ENCODE assay signal across 13 cellular contexts in the genomic region with DNA sequence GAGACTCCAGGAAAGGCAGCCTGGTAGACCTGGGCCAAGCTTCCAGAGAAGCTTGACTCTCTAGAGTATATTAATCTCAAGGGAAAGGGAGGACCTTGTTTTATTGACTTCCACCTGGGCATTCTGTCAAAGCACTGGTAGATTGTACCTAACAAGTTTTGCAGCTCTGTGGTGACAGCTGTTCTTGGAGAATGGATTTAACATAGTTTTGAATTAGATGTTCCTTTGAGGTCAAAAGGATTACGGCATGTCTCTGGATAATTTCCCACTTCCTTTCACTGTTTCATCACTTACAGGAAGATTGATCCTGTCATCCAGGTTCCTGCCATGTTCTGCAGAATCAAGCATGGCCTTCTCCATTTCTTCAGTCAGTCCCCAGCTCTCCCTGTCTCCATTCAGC.
DNase-seq lines count a peak whose midpoint lies in the region; ATAC-seq and TF ChIP-seq lines count a peak whose summit lies in the region.
"Had no signal": no experiment of that assay in that cellular context is flagged by ENCODE, and none has a peak within 500 bp of the region (broad histone marks: within the 10 kb centered on the region; RNA-seq: fewer than 3 reads in every experiment).

No MANE protein-coding gene starts in this region.

- H3K27me3 ChIP-seq in SK-N-SH (ENCODE audit: insufficient read depth) (no peaks in the 10 kb centered on the region), heart right ventricle (no peaks in the 10 kb centered on the region), skeletal muscle tissue (ENCODE audit: control insufficient read depth in 3 of 3, insufficient read depth in 3 of 3, low read length in 3 of 3) (peaks cover 0 to 5% (median 4%) of the 10 kb centered on the region in 3 donors)
- H3K27me3 ChIP-seq: suprapubic skin had no signal

- H3K27ac ChIP-seq in SK-N-SH (ENCODE audit: low read depth in 2 of 2, low read length in 1 of 2): no peak overlapping the region
- H3K27ac ChIP-seq in heart right ventricle: peak overlapping the region; percentile 51 to 91 (median 78)
- H3K27ac ChIP-seq in skeletal muscle tissue (ENCODE audit: low read depth, low read length): peak overlapping the region; percentile 51
- H3K27ac ChIP-seq: psoas muscle, suprapubic skin had no signal

- H3K9me3 ChIP-seq in SK-N-SH (no peaks in the 10 kb centered on the region), heart right ventricle (no peaks in the 10 kb centered on the region), skeletal muscle tissue (ENCODE audit: control insufficient read depth in 3 of 3, low read length in 3 of 3) (no peaks in the 10 kb centered on the region)
- H3K9me3 ChIP-seq: psoas muscle, suprapubic skin had no signal

- no peak for TF ChIP-seq RAD21 in SK-N-SH (IDR thresholded peaks at IDR 0.05; ENCODE audit: low read length)

- 78% methylated on average over 1 of the region's 1 CpG for WGBS in SK-N-SH (ENCODE audit: low lambda C conversion rate)
- WGBS in heart right ventricle, 2 donors: 25 to 27% methylated on average over 1 of the region's 1 CpG

- H3K4me3 ChIP-seq in SK-N-SH (ENCODE audit: low read depth in 2 of 2, low read length in 1 of 2): no peak overlapping the region
- H3K4me3 ChIP-seq in heart right ventricle: peak overlapping the region in 4 of 10 donors; percentile 9 to 28 (median 24)
- H3K4me3 ChIP-seq in skeletal muscle tissue (ENCODE audit: low read length in 3 of 3): no peak overlapping the region
- H3K4me3 ChIP-seq: psoas muscle, suprapubic skin had no signal

- no peak overlapping the region for H3K4me2 ChIP-seq in SK-N-SH

- CTCF ChIA-PET in SK-N-SH (lab: Yijun Ruan, JAX): interaction anchor here (1.3 kb wide), 1 partner anchor 48 kb away, joined by 4 read pairs; no protein-coding TSS in a partner anchor

- H3K36me3 ChIP-seq in SK-N-SH (replicated peaks in 1 of 2; ENCODE audit: control insufficient read depth in 1 of 2, insufficient read depth in 2 of 2, low read length in 1 of 2) (no peaks in the 10 kb centered on the region), heart right ventricle (no peaks in the 10 kb centered on the region), skeletal muscle tissue (ENCODE audit: control insufficient read depth in 3 of 3, insufficient read depth in 3 of 3, low read length in 3 of 3) (no peaks in the 10 kb centered on the region)
- H3K36me3 ChIP-seq: suprapubic skin had no signal

- no peak for TF ChIP-seq CTCF in SK-N-SH (IDR thresholded peaks at IDR 0.05)
- TF ChIP-seq CTCF in heart right ventricle (IDR thresholded peaks at IDR 0.05): no peak

- H3K9ac ChIP-seq in SK-N-SH (no peak overlapping the region), skeletal muscle tissue (ENCODE audit: low read depth in 1 of 3, low read length in 3 of 3) (no peak overlapping the region)

- H4K20me1 ChIP-seq in SK-N-SH (ENCODE audit: insufficient read depth): no peaks in the 10 kb centered on the region

- ATAC-seq in SK-N-SH treated with all-trans-retinoic acid at 6 μM for 48 hours: no peak
- ATAC-seq in heart right ventricle: peak in 6 of 8 donors; percentile 24 to 66 (median 54)
- no peak for ATAC-seq in GM21447 (IDR thresholded peaks at IDR 0.05; ENCODE audit: unreplicated experiment)
- ATAC-seq in GM18868 (IDR thresholded peaks at IDR 0.05; ENCODE audit: unreplicated experiment): no peak
- ATAC-seq: PC-3, psoas muscle had no signal

- no peaks in the 10 kb centered on the region for H3K9me2 ChIP-seq in SK-N-SH

- no peaks in the 10 kb centered on the region for H3F3A ChIP-seq in SK-N-SH (replicated peaks; ENCODE audit: insufficient read depth)

- H3K79me2 ChIP-seq in SK-N-SH (ENCODE audit: insufficient read depth): no peaks in the 10 kb centered on the region

- TF ChIP-seq EP300 in SK-N-SH (IDR thresholded peaks at IDR 0.05; ENCODE audit: borderline replicate concordance in 1 of 2, low read depth in 1 of 2, low read length in 1 of 2): no peak

- peak overlapping the region; percentile 47; the same call in 1 of the 2 replicates for H2AFZ ChIP-seq in SK-N-SH (ENCODE audit: low read depth)

- POLR2A ChIA-PET in SK-N-SH (lab: Yijun Ruan, JAX): interaction anchor here (0.5 kb wide), 1 partner anchor 1741 kb away, joined by 3 read pairs; no protein-coding TSS in a partner anchor

- H3K4me1 ChIP-seq in SK-N-SH (ENCODE audit: control insufficient read depth in 1 of 2, insufficient read depth in 2 of 2, low read depth in 1 of 2, low read length in 1 of 2): peaks cover 0 to 23% of the 10 kb centered on the region in 2 experiments; a peak in 2 of 4 replicates
- H3K4me1 ChIP-seq in heart right ventricle: peaks cover 0 to 54% (median 37%) of the 10 kb centered on the region in 9 donors
- peaks cover 4 to 8% (median 7%) of the 10 kb centered on the region in 3 donors for H3K4me1 ChIP-seq in skeletal muscle tissue (ENCODE audit: control insufficient read depth in 3 of 3, insufficient read depth in 3 of 3, low read length in 3 of 3)
- H3K4me1 ChIP-seq: psoas muscle had no signal

- DNase-seq in SK-N-SH (no peak), NCI-H82 treated with DMSO at 0.1 percent for 48 hours (lab: John Stamatoyannopoulos, UW; ENCODE audit: unreplicated experiment) (peak; percentile 3), heart right ventricle (no peak), NCI-H2171 treated with DMSO at 0.1 percent for 48 hours (lab: John Stamatoyannopoulos, UW) (no peak)
- DNase-seq: activated CD4-positive, CD25-positive, alpha-beta regulatory T cell; cerebellar nuclear complex; PC-3; psoas muscle had no signal

- intact Hi-C loops in heart right ventricle (cut with DNase I): loop anchor here in 4 of 10 donors (5.0 kb wide), 4 partner anchors 45 to 60 kb away; no protein-coding TSS in a partner anchor

TF ChIP-seq in SK-N-SH, 30 proteins besides CTCF, POLR2A, EP300 and RAD21:
- TF ChIP-seq, protein P1, sequence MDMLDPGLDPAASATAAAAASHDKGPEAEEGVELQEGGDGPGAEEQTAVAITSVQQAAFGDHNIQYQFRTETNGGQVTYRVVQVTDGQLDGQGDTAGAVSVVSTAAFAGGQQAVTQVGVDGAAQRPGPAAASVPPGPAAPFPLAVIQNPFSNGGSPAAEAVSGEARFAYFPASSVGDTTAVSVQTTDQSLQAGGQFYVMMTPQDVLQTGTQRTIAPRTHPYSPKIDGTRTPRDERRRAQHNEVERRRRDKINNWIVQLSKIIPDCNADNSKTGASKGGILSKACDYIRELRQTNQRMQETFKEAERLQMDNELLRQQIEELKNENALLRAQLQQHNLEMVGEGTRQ (IDR thresholded peaks at IDR 0.05; ENCODE audit: borderline replicate concordance, low read depth, low read length): no peak
- TF ChIP-seq, protein P2, sequence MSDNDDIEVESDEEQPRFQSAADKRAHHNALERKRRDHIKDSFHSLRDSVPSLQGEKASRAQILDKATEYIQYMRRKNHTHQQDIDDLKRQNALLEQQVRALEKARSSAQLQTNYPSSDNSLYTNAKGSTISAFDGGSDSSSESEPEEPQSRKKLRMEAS (IDR thresholded peaks at IDR 0.05; ENCODE audit: low read depth): no peak
- TF ChIP-seq NFIC (IDR thresholded peaks at IDR 0.05; ENCODE audit: borderline replicate concordance): no peak
- TF ChIP-seq SMC3 (IDR thresholded peaks at IDR 0.05; ENCODE audit: low read depth, low read length): no peak
- TF ChIP-seq RXRA (IDR thresholded peaks at IDR 0.05; ENCODE audit: borderline replicate concordance, low read depth): no peak
- no peak for TF ChIP-seq FOXM1 (IDR thresholded peaks at IDR 0.05; ENCODE audit: low read depth)

TF ChIP-seq in SK-N-SH treated with all-trans-retinoic acid at 6 μM for 48 hours, 23 proteins besides CTCF, POLR2A, EP300 and RAD21 (continues in another document):
- TF ChIP-seq ZFP3 (CRISPR knock-in tag; IDR thresholded peaks at IDR 0.05) (no peak), CSDC2 (CRISPR knock-in tag; IDR thresholded peaks at IDR 0.05) (no peak), ZNF565 (CRISPR knock-in tag; conservative IDR thresholded peaks at IDR 0.05; ENCODE audit: low read depth) (no peak), TCF4 (CRISPR knock-in tag; IDR thresholded peaks at IDR 0.05; ENCODE audit: borderline replicate concordance) (no peak), ZNF70 (CRISPR knock-in tag; IDR thresholded peaks at IDR 0.05) (no peak), OSR1 (CRISPR knock-in tag; IDR thresholded peaks at IDR 0.05) (no peak), ARNTL (CRISPR knock-in tag; IDR thresholded peaks at IDR 0.05; ENCODE audit: borderline replicate concordance, low read depth) (no peak), SNAI2 (CRISPR knock-in tag; IDR thresholded peaks at IDR 0.05) (no peak)
- TF ChIP-seq, protein P3, sequence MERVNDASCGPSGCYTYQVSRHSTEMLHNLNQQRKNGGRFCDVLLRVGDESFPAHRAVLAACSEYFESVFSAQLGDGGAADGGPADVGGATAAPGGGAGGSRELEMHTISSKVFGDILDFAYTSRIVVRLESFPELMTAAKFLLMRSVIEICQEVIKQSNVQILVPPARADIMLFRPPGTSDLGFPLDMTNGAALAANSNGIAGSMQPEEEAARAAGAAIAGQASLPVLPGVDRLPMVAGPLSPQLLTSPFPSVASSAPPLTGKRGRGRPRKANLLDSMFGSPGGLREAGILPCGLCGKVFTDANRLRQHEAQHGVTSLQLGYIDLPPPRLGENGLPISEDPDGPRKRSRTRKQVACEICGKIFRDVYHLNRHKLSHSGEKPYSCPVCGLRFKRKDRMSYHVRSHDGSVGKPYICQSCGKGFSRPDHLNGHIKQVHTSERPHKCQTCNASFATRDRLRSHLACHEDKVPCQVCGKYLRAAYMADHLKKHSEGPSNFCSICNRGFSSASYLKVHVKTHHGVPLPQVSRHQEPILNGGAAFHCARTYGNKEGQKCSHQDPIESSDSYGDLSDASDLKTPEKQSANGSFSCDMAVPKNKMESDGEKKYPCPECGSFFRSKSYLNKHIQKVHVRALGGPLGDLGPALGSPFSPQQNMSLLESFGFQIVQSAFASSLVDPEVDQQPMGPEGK (CRISPR knock-in tag; IDR thresholded peaks at IDR 0.05; ENCODE audit: borderline replicate concordance): no peak
- TF ChIP-seq, protein P4, sequence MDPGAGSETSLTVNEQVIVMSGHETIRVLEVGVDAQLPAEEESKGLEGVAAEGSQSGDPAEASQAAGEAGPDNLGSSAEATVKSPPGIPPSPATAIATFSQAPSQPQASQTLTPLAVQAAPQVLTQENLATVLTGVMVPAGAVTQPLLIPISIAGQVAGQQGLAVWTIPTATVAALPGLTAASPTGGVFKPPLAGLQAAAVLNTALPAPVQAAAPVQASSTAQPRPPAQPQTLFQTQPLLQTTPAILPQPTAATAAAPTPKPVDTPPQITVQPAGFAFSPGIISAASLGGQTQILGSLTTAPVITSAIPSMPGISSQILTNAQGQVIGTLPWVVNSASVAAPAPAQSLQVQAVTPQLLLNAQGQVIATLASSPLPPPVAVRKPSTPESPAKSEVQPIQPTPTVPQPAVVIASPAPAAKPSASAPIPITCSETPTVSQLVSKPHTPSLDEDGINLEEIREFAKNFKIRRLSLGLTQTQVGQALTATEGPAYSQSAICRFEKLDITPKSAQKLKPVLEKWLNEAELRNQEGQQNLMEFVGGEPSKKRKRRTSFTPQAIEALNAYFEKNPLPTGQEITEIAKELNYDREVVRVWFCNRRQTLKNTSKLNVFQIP (CRISPR knock-in tag; IDR thresholded peaks at IDR 0.05; ENCODE audit: borderline replicate concordance, low read depth): no peak

Comparison
In these comparisons a context has a peak if more than half of its experiments do, and no peak if none do; other contexts are left out.
1. H3K27ac ChIP-seq: peak in heart right ventricle (10 of 10) and skeletal muscle tissue (single experiment); none in SK-N-SH (0 of 2).
2. ATAC-seq: peak in heart right ventricle (6 of 8); none in SK-N-SH treated with all-trans-retinoic acid at 6 μM for 48 hours (single experiment), GM21447 (single experiment) and GM18868 (single experiment).